20 cellular contexts compared by ENCODE assay signal in the genomic region with DNA sequence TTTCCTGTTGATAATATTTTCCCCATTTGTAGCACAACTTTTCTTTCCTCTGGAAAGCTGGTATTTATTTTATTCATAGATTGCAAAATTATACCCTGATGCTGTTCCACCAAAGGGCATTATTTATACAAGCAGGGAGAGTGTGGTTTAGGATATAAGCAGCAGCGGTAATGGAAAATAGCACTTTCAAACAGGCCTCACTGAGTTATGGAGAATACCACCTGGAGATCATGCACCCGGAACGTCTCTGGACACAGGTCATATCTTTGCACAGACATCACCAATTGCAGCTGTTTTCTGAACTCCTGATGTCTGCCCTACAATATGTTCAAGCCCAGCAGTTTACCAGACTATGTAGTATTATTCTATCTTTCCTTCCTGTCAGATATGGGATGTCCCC. TPM values are rescaled to one million over a fixed set of nuclear protein-coding genes. Genes with fewer than 3 reads are reported as not detected.
DNase-seq lines count a peak whose midpoint lies in the region; ATAC-seq, FAIRE-seq and TF ChIP-seq lines count a peak whose summit lies in the region.
"Had no signal": no experiment of that assay in that cellular context is flagged by ENCODE, and none has a peak within 500 bp of the region (broad histone marks: within the 10 kb centered on the region; RNA-seq: fewer than 3 reads in every experiment).

No MANE protein-coding gene starts in this region.

- DNase-seq in SK-N-SH (peak; percentile 29), dermis microvascular lymphatic vessel endothelial cell (ENCODE audit: low read depth in 2 of 2) (peak; percentile 77 to 94), nephron progenitor cell (no peak), upper lobe of left lung (no peak), progenitor cell of endocrine pancreas (ENCODE audit: low spot score, unreplicated experiment) (no peak), kidney (no peak), germinal center (ENCODE audit: low spot score) (no peak)
- DNase-seq: 8988T; activated CD4-positive, alpha-beta T cell treated with anti-CD3 and anti-CD28 coated beads, Interleukin-2, amount 50 U/mL, for 4 hours; activated naive CD8-positive, alpha-beta T cell treated with anti-CD3 and anti-CD28 coated beads for 36 hours; activated T-cell treated with anti-CD3 and anti-CD28 coated beads, Interleukin-2, amount 50 U/mL, for 4 hours; DMS79 treated with DMSO at 0.1 percent for 48 hours; immature natural killer cell; NCI-H2081; SW 1271; upper lobe of right lung had no signal

- no peak overlapping the region for H3K4me3 Mint-ChIP-seq in nephron progenitor cell
- no peak overlapping the region for H3K4me3 Mint-ChIP-seq in progenitor cell of endocrine pancreas (ENCODE audit: low read depth)
- H3K4me3 Mint-ChIP-seq: activated naive CD8-positive, alpha-beta T cell treated with anti-CD3 and anti-CD28 coated beads for 36 hours; activated T-cell treated with anti-CD3 and anti-CD28 coated beads, Interleukin-2, amount 50 U/mL, for 4 hours; central memory CD8-positive, alpha-beta T cell; immature natural killer cell had no signal

- H2AFZ ChIP-seq in SK-N-SH (ENCODE audit: low read depth), result no peak overlapping the region

- peaks cover 28% of the 10 kb centered on the region for H3K79me2 ChIP-seq in SK-N-SH (ENCODE audit: insufficient read depth)

- POLR2A ChIA-PET in SK-N-SH (lab: Yijun Ruan, JAX), result no interaction called here

- no peaks in the 10 kb centered on the region for H3K9me3 Mint-ChIP-seq in nephron progenitor cell
- no peaks in the 10 kb centered on the region for H3K9me3 Mint-ChIP-seq in progenitor cell of endocrine pancreas (ENCODE audit: low read depth)
- H3K9me3 Mint-ChIP-seq: activated naive CD8-positive, alpha-beta T cell treated with anti-CD3 and anti-CD28 coated beads for 36 hours; activated T-cell treated with anti-CD3 and anti-CD28 coated beads, Interleukin-2, amount 50 U/mL, for 4 hours; central memory CD8-positive, alpha-beta T cell; immature natural killer cell had no signal

- H3K4me1 Mint-ChIP-seq in nephron progenitor cell (peaks cover 43% of the 10 kb centered on the region), progenitor cell of endocrine pancreas (ENCODE audit: low read depth) (peaks cover 30% of the 10 kb centered on the region)
- H3K4me1 Mint-ChIP-seq: central memory CD8-positive, alpha-beta T cell; immature natural killer cell had no signal

- H3K27me3 Mint-ChIP-seq in nephron progenitor cell (ENCODE audit: low read depth, poor library complexity) (no peaks in the 10 kb centered on the region), progenitor cell of endocrine pancreas (no peaks in the 10 kb centered on the region)
- H3K27me3 Mint-ChIP-seq: activated naive CD8-positive, alpha-beta T cell treated with anti-CD3 and anti-CD28 coated beads for 36 hours had no signal

- peaks cover 19% of the 10 kb centered on the region for H4K20me1 ChIP-seq in SK-N-SH (ENCODE audit: insufficient read depth)

- intact Hi-C loops in kidney (cut with DNase I), result no loop called here

- FAIRE-seq in kidney (lab: Jason Lieb, UNC), result no peak
- FAIRE-seq: HTR-8/SVneo had no signal

- H3K9me3 ChIP-seq in SK-N-SH (no peaks in the 10 kb centered on the region), upper lobe of left lung (no peaks in the 10 kb centered on the region), kidney (ENCODE audit: control insufficient read depth in 1 of 2, low read length in 2 of 2) (no peaks in the 10 kb centered on the region)
- H3K9me3 ChIP-seq: neutrophil, upper lobe of right lung had no signal

- no peaks in the 10 kb centered on the region for H3K9me2 ChIP-seq in SK-N-SH

- WGBS in SK-N-SH (ENCODE audit: low lambda C conversion rate), result 94% methylated on average over 3 of the region's 3 CpGs
- 65 to 77% methylated on average over 3 of the region's 3 CpGs for WGBS in upper lobe of left lung, 2 donors

- no peak; a peak in 1 of 4 replicates for TF ChIP-seq EP300 in SK-N-SH (IDR thresholded peaks at IDR 0.05; ENCODE audit: borderline replicate concordance in 1 of 2, low read depth in 1 of 2, low read length in 1 of 2)
- no peak for TF ChIP-seq EP300 in upper lobe of left lung (IDR thresholded peaks at IDR 0.05)

- no peak for TF ChIP-seq RAD21 in SK-N-SH (IDR thresholded peaks at IDR 0.05; ENCODE audit: low read length)

- H3K36me3 ChIP-seq in SK-N-SH (replicated peaks in 1 of 2; ENCODE audit: control insufficient read depth in 1 of 2, insufficient read depth in 2 of 2, low read length in 1 of 2), result peaks cover 5 to 8% of the 10 kb centered on the region in 2 experiments
- H3K36me3 ChIP-seq in upper lobe of left lung, result no peaks in the 10 kb centered on the region
- no peaks in the 10 kb centered on the region for H3K36me3 ChIP-seq in kidney (ENCODE audit: control insufficient read depth in 1 of 2, insufficient read depth in 2 of 2, low read length in 2 of 2)
- H3K36me3 ChIP-seq: neutrophil, upper lobe of right lung had no signal

- no peak for TF ChIP-seq POLR2A in upper lobe of left lung (IDR thresholded peaks at IDR 0.05)

- TF ChIP-seq CTCF in SK-N-SH (IDR thresholded peaks at IDR 0.05) (no peak), nephron progenitor cell (IDR thresholded peaks at IDR 0.05) (no peak), upper lobe of left lung (IDR thresholded peaks at IDR 0.05) (no peak), progenitor cell of endocrine pancreas (IDR thresholded peaks at IDR 0.05; ENCODE audit: unreplicated experiment) (no peak), kidney (IDR thresholded peaks at IDR 0.05; ENCODE audit: borderline replicate concordance, extremely low read depth, insufficient read depth) (no peak)

- H3K27ac ChIP-seq in SK-N-SH (ENCODE audit: low read depth in 2 of 2, low read length in 1 of 2) (peak overlapping the region; percentile 87 to 90; a peak in 3 of 4 replicates), upper lobe of left lung (peak overlapping the region in 3 of 4 donors; percentile 35 to 73 (median 62)), kidney (ENCODE audit: low read depth in 2 of 2, low read length in 2 of 2) (no peak overlapping the region)
- H3K27ac ChIP-seq: neutrophil, upper lobe of right lung had no signal

- H3K9ac ChIP-seq in SK-N-SH (no peak overlapping the region), kidney (ENCODE audit: low read length in 2 of 2) (no peak overlapping the region)

- peak overlapping the region; percentile 12 for H3K27ac Mint-ChIP-seq in nephron progenitor cell
- H3K27ac Mint-ChIP-seq in progenitor cell of endocrine pancreas, result no peak overlapping the region
- H3K27ac Mint-ChIP-seq: activated naive CD8-positive, alpha-beta T cell treated with anti-CD3 and anti-CD28 coated beads for 36 hours; immature natural killer cell had no signal

- no peak overlapping the region; the same call in 1 of the 2 replicates for H3K4me2 ChIP-seq in SK-N-SH

- H3K27me3 ChIP-seq in SK-N-SH (ENCODE audit: insufficient read depth) (no peaks in the 10 kb centered on the region), upper lobe of left lung (no peaks in the 10 kb centered on the region)
- H3K27me3 ChIP-seq: upper lobe of right lung had no signal

- H3K4me3 ChIP-seq in SK-N-SH (ENCODE audit: low read depth in 2 of 2, low read length in 1 of 2) (no peak overlapping the region), upper lobe of left lung (no peak overlapping the region), kidney (ENCODE audit: low read length in 2 of 2) (no peak overlapping the region)
- H3K4me3 ChIP-seq: upper lobe of right lung had no signal

- H3K4me1 ChIP-seq in SK-N-SH (ENCODE audit: control insufficient read depth in 1 of 2, insufficient read depth in 2 of 2, low read depth in 1 of 2, low read length in 1 of 2) (peaks cover 18 to 37% of the 10 kb centered on the region in 2 experiments), upper lobe of left lung (peaks cover 8 to 19% (median 18%) of the 10 kb centered on the region in 4 donors), kidney (ENCODE audit: control insufficient read depth in 1 of 2, insufficient read depth in 1 of 2, low read depth in 1 of 2, low read length in 2 of 2) (peaks cover 0 to 12% of the 10 kb centered on the region in 2 donors)

- ATAC-seq in SK-N-SH treated with all-trans-retinoic acid at 6 μM for 48 hours (no peak), upper lobe of left lung (ENCODE audit: low FRiP score in 2 of 2) (no peak)
- ATAC-seq: activated T-cell treated with anti-CD3 and anti-CD28 coated beads, Interleukin-2, amount 50 U/mL, for 4 hours; upper lobe of right lung had no signal

- H3K36me3 Mint-ChIP-seq in nephron progenitor cell (ENCODE audit: low read depth) (peaks cover 2% of the 10 kb centered on the region), progenitor cell of endocrine pancreas (ENCODE audit: insufficient read depth) (no peaks in the 10 kb centered on the region)
- H3K36me3 Mint-ChIP-seq: activated naive CD8-positive, alpha-beta T cell treated with anti-CD3 and anti-CD28 coated beads for 36 hours; immature natural killer cell had no signal

- CTCF ChIA-PET in SK-N-SH (lab: Yijun Ruan, JAX), result interaction anchor here (0.8 kb wide), 1 partner anchor 11 kb away, joined by 3 read pairs; no protein-coding TSS in a partner anchor

- peaks cover 24% of the 10 kb centered on the region for H3F3A ChIP-seq in SK-N-SH (replicated peaks; ENCODE audit: insufficient read depth)

TF ChIP-seq in SK-N-SH, 30 proteins besides CTCF, POLR2A, EP300 and RAD21 (continues in another document):
- TF ChIP-seq, protein P1, sequence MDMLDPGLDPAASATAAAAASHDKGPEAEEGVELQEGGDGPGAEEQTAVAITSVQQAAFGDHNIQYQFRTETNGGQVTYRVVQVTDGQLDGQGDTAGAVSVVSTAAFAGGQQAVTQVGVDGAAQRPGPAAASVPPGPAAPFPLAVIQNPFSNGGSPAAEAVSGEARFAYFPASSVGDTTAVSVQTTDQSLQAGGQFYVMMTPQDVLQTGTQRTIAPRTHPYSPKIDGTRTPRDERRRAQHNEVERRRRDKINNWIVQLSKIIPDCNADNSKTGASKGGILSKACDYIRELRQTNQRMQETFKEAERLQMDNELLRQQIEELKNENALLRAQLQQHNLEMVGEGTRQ (IDR thresholded peaks at IDR 0.05; ENCODE audit: borderline replicate concordance, low read depth, low read length), result no peak

TF ChIP-seq in SK-N-SH treated with all-trans-retinoic acid at 6 μM for 48 hours, 23 proteins besides CTCF, POLR2A, EP300 and RAD21 (continues in another document):
- TF ChIP-seq ZNF8 (CRISPR knock-in tag; IDR thresholded peaks at IDR 0.05), result no peak

RNA-seq across cellular contexts. Expression of a gene that starts 2.0 kb away (rescaled TPM):
- 299 and 303 TPM in 2 replicates for polyA plus RNA-seq in SK-N-SH (2012; rRNA removed)
- polyA plus RNA-seq in SK-N-SH (2012; cell fraction: cytosol; rRNA removed), result 269 and 329 TPM in 2 replicates
- polyA plus RNA-seq in SK-N-SH (2012; cell fraction: nucleus; rRNA removed), result 304 and 462 TPM in 2 replicates
- 229 and 313 TPM in 2 replicates for total RNA-seq in dermis microvascular lymphatic vessel endothelial cell
- 100 to 1,000 TPM in 5 of 6 donors, 10 to 100 TPM in 1; 98.6 to 156 (median 124) TPM for total RNA-seq in upper lobe of left lung
- total RNA-seq in progenitor cell of endocrine pancreas, result 95.4 and 106 TPM in 2 replicates
- total RNA-seq in kidney, result 218 TPM
- polyA plus RNA-seq in kidney (ENCODE audit: insufficient read depth, low read depth, low replicate concordance), result 72.7 TPM

Comparison
In these comparisons a context has a peak if more than half of its experiments do, and no peak if none do; other contexts are left out.
1. DNase-seq: peak in SK-N-SH (single experiment) and dermis microvascular lymphatic vessel endothelial cell (2 of 2); none in nephron progenitor cell (single experiment), upper lobe of left lung (0 of 2), progenitor cell of endocrine pancreas (single experiment), kidney (single experiment) and germinal center (single experiment).
2. H3K27ac ChIP-seq: peak in SK-N-SH (2 of 2) and upper lobe of left lung (3 of 4); none in kidney (0 of 2).